ENCODE assay signal across 17 cellular contexts in the genomic region with DNA sequence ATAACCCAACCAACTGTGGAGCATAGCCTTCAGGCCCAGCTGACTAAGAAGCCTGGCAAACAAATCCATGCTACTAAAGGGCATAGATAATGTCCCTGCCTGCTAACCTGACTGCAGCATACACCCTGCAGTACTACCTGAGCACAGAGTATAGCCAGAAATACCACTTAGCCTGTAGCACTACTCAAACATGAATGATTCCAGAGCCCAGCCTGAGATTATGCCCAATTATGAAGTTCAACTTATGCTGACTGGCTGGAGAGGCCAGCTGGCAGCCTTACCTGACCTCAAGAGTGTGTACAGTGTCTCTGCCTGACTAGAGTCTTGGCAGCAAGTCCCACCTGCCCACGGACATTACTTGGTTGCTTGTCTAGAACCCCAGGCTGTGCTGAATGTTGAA.
"Had no signal": no experiment of that assay in that cellular context is flagged by ENCODE, and none has a peak within 500 bp of the region (broad histone marks: within the 10 kb centered on the region; RNA-seq: fewer than 3 reads in every experiment).

No MANE protein-coding gene starts in this region.

- H3K4me1 ChIP-seq: foreskin keratinocyte, spleen, testis, tibial nerve had no signal

- H3K4me3 ChIP-seq: coronary artery, mucosa of descending colon, spleen, testis, tibial nerve had no signal

- H3K9me3 ChIP-seq: mucosa of descending colon, neutrophil, testis, tibial nerve had no signal

- DNase-seq: effector CD4-positive, alpha-beta T cell; endodermal cell; erythroblast; foreskin keratinocyte; immature natural killer cell; mucosa of descending colon; naive thymus-derived CD8-positive, alpha-beta T cell; spleen; stimulated activated CD4-positive, alpha-beta T cell treated with anti-CD3 and anti-CD28 coated beads, Interleukin-2, amount 100 ng/mL, for 24 hours; stimulated activated CD4-positive, alpha-beta T cell treated with anti-CD3 and anti-CD28 coated beads, Interleukin-4, amount 100 ng/mL, for 4 hours; stimulated activated naive B cell treated with anti-CD40 and anti-IgM and Interleukin-4, amounts not matched to agents 10 μg/mL and 1 μg/mL and 100 μg/mL, for 72 hours; stimulated activated naive CD8-positive, alpha-beta T cell treated with anti-CD3 and anti-CD28 coated beads, Interleukin-15, amount 100 ng/mL, for 72 hours; testis had no signal

- ATAC-seq: foreskin keratinocyte; mucosa of descending colon; naive thymus-derived CD8-positive, alpha-beta T cell; sciatic nerve; stimulated activated naive CD8-positive, alpha-beta T cell treated with anti-CD3 and anti-CD28 coated beads, Interleukin-15, amount 100 ng/mL, for 72 hours had no signal

- H3K27me3 ChIP-seq: foreskin keratinocyte, neutrophil, spleen, testis, tibial nerve had no signal

- H3K27ac ChIP-seq: coronary artery, foreskin keratinocyte, neutrophil, spleen, testis, tibial nerve had no signal

- H3K36me3 ChIP-seq: neutrophil, spleen, tibial nerve had no signal
